ENCODE assay signal across 10 cellular contexts in genomic region chr10:111207525-111207924, GRCh38.
A peak's percentile ranks its signal among the peaks of the same experiment; 100 is the strongest.
DNase-seq lines count a peak whose midpoint lies in the region; ATAC-seq, FAIRE-seq and TF ChIP-seq lines count a peak whose summit lies in the region.
"Had no signal": no experiment of that assay in that cellular context is flagged by ENCODE, and none has a peak within 500 bp of the region (broad histone marks: within the 10 kb centered on the region; RNA-seq: fewer than 3 reads in every experiment).

No MANE protein-coding gene starts in this region.

- TF ChIP-seq RAD21 in K562 (CRISPR knock-in tag; conservative IDR thresholded peaks at IDR 0.05 in 1 of 2, IDR thresholded peaks at IDR 0.05 in 1 of 2) = peak; percentile 56 to 63

- DNase-seq in stimulated activated CD4-positive, alpha-beta T cell treated with anti-CD3 and anti-CD28 coated beads, Interleukin-12 subunit alpha, Interleukin-12 subunit beta, amount 100 ng/mL, for 48 hours (ENCODE audit: low read depth in 2 of 3, low spot score in 1 of 3) = peak in 2 of 3 donors; percentile 1 to 9
- DNase-seq in stimulated activated CD4-positive, alpha-beta T cell treated with anti-CD3 and anti-CD28 coated beads, Interleukin-4, amount 100 ng/mL, for 24 hours = no peak
- DNase-seq in NCI-H748 (lab: John Stamatoyannopoulos, UW; ENCODE audit: unreplicated experiment) = peak; percentile 90
- peak in 2 of 4 experiments; percentile 2 to 9 for DNase-seq in K562 (ENCODE audit: extremely low read depth in 1 of 4, low spot score in 3 of 4)
- no peak for DNase-seq in 8988T
- DNase-seq in gastrocnemius medialis = no peak
- DNase-seq in heart left ventricle = no peak
- DNase-seq: activated effector memory CD4-positive, alpha-beta T cell treated with anti-CD3 and anti-CD28 coated beads, Interleukin-2, amount 50 U/mL, for 16 hours had no signal

- no TSS peak for BruUV-seq in K562 (replicated peaks; lab: Mats Ljungman, UMichigan)

- H3K4me3 ChIP-seq in K562 = no peak overlapping the region
- H3K4me3 ChIP-seq in gastrocnemius medialis = no peak overlapping the region
- no peak overlapping the region for H3K4me3 ChIP-seq in heart left ventricle
- H3K4me3 ChIP-seq: tibial nerve had no signal

- no peak for FAIRE-seq in K562 (lab: Jason Lieb, UNC)

- POLR2A ChIA-PET in K562 (lab: Yijun Ruan, JAX) = interaction anchor here (0.6 kb wide), 1 partner anchor 907 kb away, joined by 3 read pairs; no protein-coding TSS in a partner anchor

- H3K27ac ChIP-seq in K562 (ENCODE audit: extremely low read depth, low read depth, low read length) = no peak overlapping the region
- no peak overlapping the region for H3K27ac ChIP-seq in gastrocnemius medialis
- no peak overlapping the region for H3K27ac ChIP-seq in heart left ventricle
- H3K27ac ChIP-seq: tibial nerve had no signal

- no peak overlapping the region for H2AFZ ChIP-seq in K562 (ENCODE audit: low read depth, low read length)

- TF ChIP-seq EP300 in K562 (IDR thresholded peaks at IDR 0.05; ENCODE audit: low read length) = no peak

- peak; percentile 48; the same call in 1 of the 3 replicates for ATAC-seq in K562
- ATAC-seq in gastrocnemius medialis = no peak
- ATAC-seq in HG03378 (IDR thresholded peaks at IDR 0.05; ENCODE audit: unreplicated experiment) = no peak
- no peak for ATAC-seq in heart left ventricle

- H3K9me1 ChIP-seq in K562 (ENCODE audit: control insufficient read depth, insufficient read depth, low read length) = no peaks in the 10 kb centered on the region

- H3K36me3 ChIP-seq in K562 (ENCODE audit: control insufficient read depth, insufficient read depth, low read length) (no peaks in the 10 kb centered on the region), gastrocnemius medialis (no peaks in the 10 kb centered on the region), heart left ventricle (no peaks in the 10 kb centered on the region)
- H3K36me3 ChIP-seq: tibial nerve had no signal

- CTCF ChIA-PET in K562 (lab: Yijun Ruan, JAX; ENCODE audit: low intra/inter-chr PET ratio) = interaction anchor here (0.6 to 0.7 kb wide), 2 partner anchors 129 to 461 kb away, joined by 3 read pairs; no protein-coding TSS in a partner anchor

- in situ Hi-C loops in K562 (cut with MboI) (no loop called here), gastrocnemius medialis (cut with MboI; ENCODE audit: low sequenced_read_pairs in 4 of 4) (no loop called here)

- H3K9ac ChIP-seq in K562 (ENCODE audit: insufficient read depth in 1 of 2, low read depth in 2 of 2, low read length in 2 of 2) = no peak overlapping the region

- intact Hi-C loops in K562 (cut with micrococcal nuclease) (loop anchor here (1.0 kb wide), 1 partner anchor 131 kb away; no protein-coding TSS in a partner anchor), gastrocnemius medialis (cut with DNase I; ENCODE audit: low total_unique reads) (no loop called here), heart left ventricle (cut with DNase I) (no loop called here)

- H4K20me1 ChIP-seq in K562 (replicated peaks; ENCODE audit: control insufficient read depth, insufficient read depth, low read length) = no peaks in the 10 kb centered on the region

- WGBS in K562 (ENCODE audit: insufficient coverage, low coverage, missing lambda C conversion rate) = 0% methylated on average over 5 of the region's 5 CpGs
- 55 to 66% (median 59%) methylated on average over 5 of the region's 5 CpGs for WGBS in heart left ventricle, 4 donors

- H3K4me2 ChIP-seq in K562 (ENCODE audit: insufficient read depth, low read length) = no peak overlapping the region

- TF ChIP-seq CTCF in K562 (IDR thresholded peaks at IDR 0.05 in 2 of 3, conservative IDR thresholded peaks at IDR 0.05 in 1 of 3; ENCODE audit: insufficient read depth in 2 of 3, low read depth in 1 of 3, low read length in 3 of 3) (peak; percentile 35 to 47 (median 46); a peak in 3 of 6 replicates), gastrocnemius medialis (IDR thresholded peaks at IDR 0.05 in 4 of 5, conservative IDR thresholded peaks at IDR 0.05 in 1 of 5) (no peak), heart left ventricle (IDR thresholded peaks at IDR 0.05) (peak in 4 of 12 donors; percentile 9 to 31 (median 20))

- TF ChIP-seq POLR2A in K562 (conservative IDR thresholded peaks at IDR 0.05) (no peak), gastrocnemius medialis (IDR thresholded peaks at IDR 0.05) (no peak), heart left ventricle (IDR thresholded peaks at IDR 0.05) (no peak)

- H3K27me3 ChIP-seq in K562 (ENCODE audit: control insufficient read depth in 2 of 2, insufficient read depth in 2 of 2, low read length in 2 of 2) (no peaks in the 10 kb centered on the region), gastrocnemius medialis (no peaks in the 10 kb centered on the region), heart left ventricle (peaks cover 0 to 5% (median 0%) of the 10 kb centered on the region in 9 donors)
- H3K27me3 ChIP-seq: tibial nerve had no signal

- H3K4me1 ChIP-seq in K562 (replicated peaks in 1 of 2; ENCODE audit: control insufficient read depth in 2 of 2, insufficient read depth in 2 of 2, low read length in 2 of 2) (no peaks in the 10 kb centered on the region), gastrocnemius medialis (no peaks in the 10 kb centered on the region), heart left ventricle (no peaks in the 10 kb centered on the region)
- H3K4me1 ChIP-seq: tibial nerve had no signal

- no peaks in the 10 kb centered on the region for H3K9me3 ChIP-seq in K562 (replicated peaks; ENCODE audit: control insufficient read depth, insufficient read depth, low read depth, low read length)
- H3K9me3 ChIP-seq in gastrocnemius medialis = no peaks in the 10 kb centered on the region
- no peaks in the 10 kb centered on the region for H3K9me3 ChIP-seq in heart left ventricle
- H3K9me3 ChIP-seq: tibial nerve had no signal

- H3K79me2 ChIP-seq in K562 (ENCODE audit: control insufficient read depth, insufficient read depth, low read length) = no peaks in the 10 kb centered on the region

TF ChIP-seq in K562, 482 proteins besides CTCF, POLR2A, EP300 and RAD21:
- no peak for TF ChIP-seq BACH1 (tag; IDR thresholded peaks at IDR 0.05)
- no peak for TF ChIP-seq NUFIP1 (IDR thresholded peaks at IDR 0.05; ENCODE audit: partially characterized antibody)
- TF ChIP-seq NR2F6 (CRISPR knock-in tag; IDR thresholded peaks at IDR 0.05) = no peak

Comparison
In these comparisons a context has a peak if more than half of its experiments do, and no peak if none do; other contexts are left out.
1. DNase-seq: peak in stimulated activated CD4-positive, alpha-beta T cell treated with anti-CD3 and anti-CD28 coated beads, Interleukin-12 subunit alpha, Interleukin-12 subunit beta, amount 100 ng/mL, for 48 hours (2 of 3) and NCI-H748 (single experiment); none in stimulated activated CD4-positive, alpha-beta T cell treated with anti-CD3 and anti-CD28 coated beads, Interleukin-4, amount 100 ng/mL, for 24 hours (single experiment), 8988T (single experiment), gastrocnemius medialis (0 of 2) and heart left ventricle (0 of 5).
2. CTCF ChIP-seq: peak in K562 (3 of 3); none in gastrocnemius medialis (0 of 5).